Comparison of ENCODE assay signal across 17 cellular contexts in the genomic region with DNA sequence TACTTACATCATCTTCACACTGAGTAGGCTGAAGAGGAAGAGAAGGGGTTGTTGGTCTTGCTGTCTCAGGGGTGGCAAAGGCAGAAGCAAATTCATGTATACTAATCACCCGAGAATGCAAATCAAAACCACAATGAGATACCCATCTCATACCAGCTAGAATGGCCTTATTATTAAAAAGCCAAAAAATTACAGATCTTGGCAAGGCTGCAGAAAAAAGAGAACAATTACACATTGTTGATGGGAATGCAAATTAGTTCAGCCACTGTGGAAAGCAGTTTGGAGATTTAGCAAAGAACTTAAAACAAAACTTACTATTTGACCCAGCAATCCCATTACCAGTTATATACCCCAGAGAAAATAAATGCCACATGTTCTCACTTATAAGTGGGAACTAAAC.
DNase-seq lines count a peak whose midpoint lies in the region; ATAC-seq and TF ChIP-seq lines count a peak whose summit lies in the region.
"Had no signal": no experiment of that assay in that cellular context is flagged by ENCODE, and none has a peak within 500 bp of the region (broad histone marks: within the 10 kb centered on the region; RNA-seq: fewer than 3 reads in every experiment).

No MANE protein-coding gene starts in this region.

- H3K4me1 Mint-ChIP-seq in T-helper 17 cell, result no peaks in the 10 kb centered on the region
- H3K4me1 Mint-ChIP-seq: naive thymus-derived CD4-positive, alpha-beta T cell had no signal

- H3K27ac Mint-ChIP-seq in T-helper 17 cell, result no peak overlapping the region
- H3K27ac Mint-ChIP-seq: CD4-positive, alpha-beta T cell; naive thymus-derived CD4-positive, alpha-beta T cell had no signal

- no peak for TF ChIP-seq CTCF in fibroblast of the aortic adventitia (IDR thresholded peaks at IDR 0.05; ENCODE audit: insufficient read depth, low read length)
- no peak for TF ChIP-seq CTCF in omental fat pad (IDR thresholded peaks at IDR 0.05)

- no peaks in the 10 kb centered on the region for H3K9me3 ChIP-seq in T-helper 17 cell (ENCODE audit: control insufficient read depth, low read length, poor library complexity, severe bottlenecking)
- H3K9me3 ChIP-seq: left ventricle myocardium inferior, psoas muscle, transverse colon had no signal

- no peak overlapping the region for H3K4me3 Mint-ChIP-seq in T-helper 17 cell
- H3K4me3 Mint-ChIP-seq: CD4-positive, alpha-beta T cell; naive thymus-derived CD4-positive, alpha-beta T cell had no signal

- H3K36me3 Mint-ChIP-seq in T-helper 17 cell (ENCODE audit: low read depth), result no peaks in the 10 kb centered on the region
- H3K36me3 Mint-ChIP-seq: naive thymus-derived CD4-positive, alpha-beta T cell had no signal

- DNase-seq in H4 (ENCODE audit: low spot score), result peak; percentile 29
- peak; percentile 18 for DNase-seq in fibroblast of the aortic adventitia (ENCODE audit: low read depth)
- peak; percentile 97 for DNase-seq in superior temporal gyrus (ENCODE audit: extremely low spot score)
- DNase-seq in omental fat pad (ENCODE audit: low spot score), result no peak
- no peak for DNase-seq in T-helper 17 cell
- DNase-seq: activated gamma-delta T cell; CD4-positive, alpha-beta T cell; KBM-7; left ventricle myocardium inferior; naive thymus-derived CD4-positive, alpha-beta T cell; NCI-H1436 treated with DMSO at 0.1 percent for 48 hours; psoas muscle; transverse colon had no signal

- no peak overlapping the region for H3K4me3 ChIP-seq in fibroblast of the aortic adventitia (ENCODE audit: low read depth, low read length)
- H3K4me3 ChIP-seq: cardiac muscle cell, left ventricle myocardium inferior, psoas muscle, transverse colon had no signal

- ATAC-seq in SK-N-SH treated with all-trans-retinoic acid at 6 μM for 48 hours (peak; percentile 42; the same call in 1 of the 3 replicates), omental fat pad (ENCODE audit: low FRiP score) (no peak), T-helper 17 cell (no peak), GM21576 (IDR thresholded peaks at IDR 0.05; ENCODE audit: unreplicated experiment) (no peak), HG02798 (IDR thresholded peaks at IDR 0.05; ENCODE audit: poor library complexity, unreplicated experiment) (no peak)
- ATAC-seq: naive thymus-derived CD4-positive, alpha-beta T cell; psoas muscle had no signal

- H3K27me3 Mint-ChIP-seq in T-helper 17 cell, result peaks cover 4% of the 10 kb centered on the region
- H3K27me3 Mint-ChIP-seq: CD4-positive, alpha-beta T cell had no signal

TF ChIP-seq in SK-N-SH treated with all-trans-retinoic acid at 6 μM for 48 hours, 23 proteins besides CTCF, POLR2A, EP300 and RAD21:
- TF ChIP-seq GLIS3 (CRISPR knock-in tag; IDR thresholded peaks at IDR 0.05) (no peak), ARNTL (CRISPR knock-in tag; IDR thresholded peaks at IDR 0.05; ENCODE audit: borderline replicate concordance, low read depth) (no peak), ZNF70 (CRISPR knock-in tag; IDR thresholded peaks at IDR 0.05) (no peak), OSR1 (CRISPR knock-in tag; IDR thresholded peaks at IDR 0.05) (no peak)

Comparison
In these comparisons a context has a peak if more than half of its experiments do, and no peak if none do; other contexts are left out.
1. DNase-seq: peak in H4 (single experiment), fibroblast of the aortic adventitia (single experiment) and superior temporal gyrus (single experiment); none in omental fat pad (single experiment) and T-helper 17 cell (0 of 3).